In the genomic region with DNA sequence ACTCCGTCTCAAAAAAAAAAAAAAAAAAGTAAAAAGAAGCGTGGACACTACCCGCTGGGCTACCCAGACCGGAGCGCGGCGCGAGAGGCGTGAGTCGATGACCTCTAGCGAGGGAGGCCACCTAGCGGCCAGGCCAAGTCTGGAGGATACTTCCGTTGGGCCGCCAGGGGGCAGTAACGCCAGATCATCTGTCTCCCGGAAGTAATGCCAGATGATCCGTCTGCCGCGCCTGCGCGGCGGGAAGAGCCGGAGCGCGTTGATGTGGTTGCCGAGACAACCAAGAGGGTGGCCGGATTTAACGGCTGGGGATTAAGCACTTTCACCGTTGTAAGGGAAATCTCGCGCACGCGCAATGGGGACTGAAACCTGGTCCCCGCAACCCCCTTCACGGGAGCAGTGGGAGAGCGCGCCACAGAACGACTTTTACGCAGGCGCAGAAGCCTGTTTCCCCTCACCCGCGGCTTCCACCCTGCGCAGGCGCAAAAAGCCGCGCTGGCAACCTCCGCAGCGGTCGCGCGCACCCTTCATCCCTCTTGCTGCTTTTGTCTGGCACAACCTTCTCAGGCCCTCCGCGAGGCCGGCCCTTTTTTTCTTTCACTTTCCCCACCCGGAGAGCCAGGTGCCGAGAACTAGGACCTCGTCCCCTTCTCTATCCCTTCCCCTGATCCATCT, we compare ENCODE assay signal across 1 cellular context.
A peak's percentile ranks its signal among the peaks of the same experiment; 100 is the strongest.
TF ChIP-seq lines count a peak whose summit lies in the region.

No MANE protein-coding gene starts in this region.

TF ChIP-seq in HepG2, 621 proteins besides CTCF, POLR2A, EP300 and RAD21 (continued from another document and continues in another):
- TF ChIP-seq IRF9 (CRISPR knock-in tag; IDR thresholded peaks at IDR 0.05; ENCODE audit: borderline replicate concordance), result peak; percentile 45; the same call in 1 of the 2 replicates
- TF ChIP-seq, protein P1, sequence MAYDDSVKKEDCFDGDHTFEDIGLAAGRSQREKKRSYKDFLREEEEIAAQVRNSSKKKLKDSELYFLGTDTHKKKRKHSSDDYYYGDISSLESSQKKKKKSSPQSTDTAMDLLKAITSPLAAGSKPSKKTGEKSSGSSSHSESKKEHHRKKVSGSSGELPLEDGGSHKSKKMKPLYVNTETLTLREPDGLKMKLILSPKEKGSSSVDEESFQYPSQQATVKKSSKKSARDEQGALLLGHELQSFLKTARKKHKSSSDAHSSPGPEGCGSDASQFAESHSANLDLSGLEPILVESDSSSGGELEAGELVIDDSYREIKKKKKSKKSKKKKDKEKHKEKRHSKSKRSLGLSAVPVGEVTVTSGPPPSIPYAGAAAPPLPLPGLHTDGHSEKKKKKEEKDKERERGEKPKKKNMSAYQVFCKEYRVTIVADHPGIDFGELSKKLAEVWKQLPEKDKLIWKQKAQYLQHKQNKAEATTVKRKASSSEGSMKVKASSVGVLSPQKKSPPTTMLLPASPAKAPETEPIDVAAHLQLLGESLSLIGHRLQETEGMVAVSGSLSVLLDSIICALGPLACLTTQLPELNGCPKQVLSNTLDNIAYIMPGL (CRISPR knock-in tag; IDR thresholded peaks at IDR 0.05; ENCODE audit: borderline replicate concordance in 1 of 2, low read depth in 1 of 2), result peak; percentile 96 to 98
- TF ChIP-seq, protein P2, sequence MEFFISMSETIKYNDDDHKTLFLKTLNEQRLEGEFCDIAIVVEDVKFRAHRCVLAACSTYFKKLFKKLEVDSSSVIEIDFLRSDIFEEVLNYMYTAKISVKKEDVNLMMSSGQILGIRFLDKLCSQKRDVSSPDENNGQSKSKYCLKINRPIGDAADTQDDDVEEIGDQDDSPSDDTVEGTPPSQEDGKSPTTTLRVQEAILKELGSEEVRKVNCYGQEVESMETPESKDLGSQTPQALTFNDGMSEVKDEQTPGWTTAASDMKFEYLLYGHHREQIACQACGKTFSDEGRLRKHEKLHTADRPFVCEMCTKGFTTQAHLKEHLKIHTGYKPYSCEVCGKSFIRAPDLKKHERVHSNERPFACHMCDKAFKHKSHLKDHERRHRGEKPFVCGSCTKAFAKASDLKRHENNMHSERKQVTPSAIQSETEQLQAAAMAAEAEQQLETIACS (CRISPR knock-in tag; IDR thresholded peaks at IDR 0.05), result peak; percentile 47
- peak; percentile 83; the same call in 1 of the 2 replicates for TF ChIP-seq REPIN1 (CRISPR knock-in tag; IDR thresholded peaks at IDR 0.05; ENCODE audit: borderline replicate concordance, low read depth)
- TF ChIP-seq, protein P3, sequence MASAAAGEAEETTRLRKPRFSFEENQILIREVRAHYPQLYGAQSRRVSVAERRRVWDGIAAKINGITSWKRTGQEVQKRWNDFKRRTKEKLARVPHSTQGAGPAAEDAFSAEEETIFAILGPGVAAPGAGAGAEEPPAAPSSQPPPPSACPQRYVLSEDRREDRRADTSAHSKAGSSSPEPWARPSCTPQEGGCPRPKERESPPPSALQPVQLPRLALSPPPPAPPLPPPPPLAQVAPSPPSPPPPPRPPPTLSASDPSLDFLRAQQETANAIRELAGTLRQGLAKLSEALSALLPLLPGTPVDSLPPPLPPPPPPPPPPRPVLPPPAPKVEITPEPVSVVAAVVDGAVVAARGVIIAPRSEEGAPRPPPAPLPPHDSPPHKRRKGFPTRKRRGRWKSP (CRISPR knock-in tag; IDR thresholded peaks at IDR 0.05), result peak; percentile 47; the same call in 1 of the 2 replicates
- peak; percentile 26 for TF ChIP-seq ZNF407 (CRISPR knock-in tag; IDR thresholded peaks at IDR 0.05; ENCODE audit: not compliant biosample characterization)
- peak; percentile 76 for TF ChIP-seq PHF8 (CRISPR knock-in tag; IDR thresholded peaks at IDR 0.05)
- TF ChIP-seq ZNF619 (CRISPR knock-in tag; IDR thresholded peaks at IDR 0.05), result peak; percentile 70
- TF ChIP-seq, protein P4, sequence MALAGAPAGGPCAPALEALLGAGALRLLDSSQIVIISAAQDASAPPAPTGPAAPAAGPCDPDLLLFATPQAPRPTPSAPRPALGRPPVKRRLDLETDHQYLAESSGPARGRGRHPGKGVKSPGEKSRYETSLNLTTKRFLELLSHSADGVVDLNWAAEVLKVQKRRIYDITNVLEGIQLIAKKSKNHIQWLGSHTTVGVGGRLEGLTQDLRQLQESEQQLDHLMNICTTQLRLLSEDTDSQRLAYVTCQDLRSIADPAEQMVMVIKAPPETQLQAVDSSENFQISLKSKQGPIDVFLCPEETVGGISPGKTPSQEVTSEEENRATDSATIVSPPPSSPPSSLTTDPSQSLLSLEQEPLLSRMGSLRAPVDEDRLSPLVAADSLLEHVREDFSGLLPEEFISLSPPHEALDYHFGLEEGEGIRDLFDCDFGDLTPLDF (CRISPR knock-in tag; IDR thresholded peaks at IDR 0.05), result peak; percentile 27; the same call in 1 of the 2 replicates
- TF ChIP-seq PBX2 (CRISPR knock-in tag; IDR thresholded peaks at IDR 0.05), result no peak
- peak; percentile 57 for TF ChIP-seq MED1 (CRISPR knock-in tag; IDR thresholded peaks at IDR 0.05)
- TF ChIP-seq RFXANK (CRISPR knock-in tag; IDR thresholded peaks at IDR 0.05), result no peak
- no peak for TF ChIP-seq CBX2 (IDR thresholded peaks at IDR 0.05; ENCODE audit: low read depth, low read length)
- TF ChIP-seq CBX2 (CRISPR knock-in tag; IDR thresholded peaks at IDR 0.05; ENCODE audit: low read depth), result no peak
- peak; percentile 33; the same call in 1 of the 2 replicates for TF ChIP-seq MIER3 (CRISPR knock-in tag; IDR thresholded peaks at IDR 0.05; ENCODE audit: borderline replicate concordance)
- TF ChIP-seq, protein P5, sequence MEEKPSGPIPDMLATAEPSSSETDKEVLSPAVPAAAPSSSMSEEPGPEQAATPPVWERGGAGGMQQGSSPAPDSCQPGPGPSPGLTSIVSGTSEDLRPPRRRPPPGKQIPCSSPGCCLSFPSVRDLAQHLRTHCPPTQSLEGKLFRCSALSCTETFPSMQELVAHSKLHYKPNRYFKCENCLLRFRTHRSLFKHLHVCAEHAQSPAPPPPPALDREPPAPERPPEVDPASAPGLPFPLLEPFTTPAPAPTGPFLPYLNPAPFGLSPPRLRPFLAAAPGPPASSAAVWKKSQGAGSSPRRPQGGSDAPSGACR (CRISPR knock-in tag; IDR thresholded peaks at IDR 0.05), result peak; percentile 86; the same call in 1 of the 2 replicates
- peak; percentile 95 for TF ChIP-seq XRCC5 (optimal IDR thresholded peaks at IDR 0.05; ENCODE audit: low read length)
- TF ChIP-seq MLLT10 (CRISPR knock-in tag; IDR thresholded peaks at IDR 0.05), result no peak
- TF ChIP-seq GATAD2A (CRISPR knock-in tag; IDR thresholded peaks at IDR 0.05), result peak; percentile 59
- TF ChIP-seq, protein P6, sequence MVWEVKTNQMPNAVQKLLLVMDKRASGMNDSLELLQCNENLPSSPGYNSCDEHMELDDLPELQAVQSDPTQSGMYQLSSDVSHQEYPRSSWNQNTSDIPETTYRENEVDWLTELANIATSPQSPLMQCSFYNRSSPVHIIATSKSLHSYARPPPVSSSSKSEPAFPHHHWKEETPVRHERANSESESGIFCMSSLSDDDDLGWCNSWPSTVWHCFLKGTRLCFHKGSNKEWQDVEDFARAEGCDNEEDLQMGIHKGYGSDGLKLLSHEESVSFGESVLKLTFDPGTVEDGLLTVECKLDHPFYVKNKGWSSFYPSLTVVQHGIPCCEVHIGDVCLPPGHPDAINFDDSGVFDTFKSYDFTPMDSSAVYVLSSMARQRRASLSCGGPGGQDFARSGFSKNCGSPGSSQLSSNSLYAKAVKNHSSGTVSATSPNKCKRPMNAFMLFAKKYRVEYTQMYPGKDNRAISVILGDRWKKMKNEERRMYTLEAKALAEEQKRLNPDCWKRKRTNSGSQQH (CRISPR knock-in tag; IDR thresholded peaks at IDR 0.05; ENCODE audit: low read depth), result 0 out of 2 replicates have a peak, but pooled peaks have one; percentile 36
- TF ChIP-seq SOX5 (CRISPR knock-in tag; IDR thresholded peaks at IDR 0.05; ENCODE audit: borderline replicate concordance), result no peak; the same call in 1 of the 2 replicates
- peak; percentile 92 for TF ChIP-seq TARDBP (CRISPR knock-in tag; IDR thresholded peaks at IDR 0.05)
- no peak for TF ChIP-seq NFRKB (IDR thresholded peaks at IDR 0.05)
- no peak for TF ChIP-seq RNF2 (conservative IDR thresholded peaks at IDR 0.05; ENCODE audit: low read depth)
- peak; percentile 80; the same call in 1 of the 2 replicates for TF ChIP-seq ZIK1 (CRISPR knock-in tag; IDR thresholded peaks at IDR 0.05; ENCODE audit: borderline replicate concordance, low read depth)
- TF ChIP-seq RFX3 (CRISPR knock-in tag; IDR thresholded peaks at IDR 0.05), result peak; percentile 94
- 0 out of 2 replicates have a peak, but pooled peaks have one; percentile 59 for TF ChIP-seq ZNF616 (CRISPR knock-in tag; IDR thresholded peaks at IDR 0.05; ENCODE audit: low read depth)
- TF ChIP-seq CCDC6 (CRISPR knock-in tag; IDR thresholded peaks at IDR 0.05), result no peak
- TF ChIP-seq CREM (IDR thresholded peaks at IDR 0.05), result peak; percentile 59; the same call in 1 of the 2 replicates
- no peak for TF ChIP-seq CREM (CRISPR knock-in tag; IDR thresholded peaks at IDR 0.05)
- TF ChIP-seq ZSCAN22 (CRISPR knock-in tag; IDR thresholded peaks at IDR 0.05), result no peak; the same call in 1 of the 2 replicates
- 0 out of 2 replicates have a peak, but pooled peaks have one; percentile 35 for TF ChIP-seq TFE3 (CRISPR knock-in tag; IDR thresholded peaks at IDR 0.05)
- TF ChIP-seq AGO1 (IDR thresholded peaks at IDR 0.05; ENCODE audit: low read depth, low read length, poor library complexity, severe bottlenecking), result peak; percentile 36
- TF ChIP-seq ISX (CRISPR knock-in tag; conservative IDR thresholded peaks at IDR 0.05), result no peak
